1 cellular context compared by ENCODE assay signal in genomic region chr14:20757963-20758362, GRCh38.
TF ChIP-seq lines count a peak whose summit lies in the region.

No MANE protein-coding gene starts in this region.

TF ChIP-seq in H1, 55 proteins besides CTCF, POLR2A, EP300 and RAD21:
- no peak for TF ChIP-seq RNF2 (IDR thresholded peaks at IDR 0.05; ENCODE audit: borderline replicate concordance, low read depth, low read length, missing control alignments, poor library complexity, severe bottlenecking)
- no peak for TF ChIP-seq SUZ12 (IDR thresholded peaks at IDR 0.05; ENCODE audit: low read length)
- no peak for TF ChIP-seq SIX5 (IDR thresholded peaks at IDR 0.05; ENCODE audit: low read depth, low read length)
- TF ChIP-seq, protein P1, sequence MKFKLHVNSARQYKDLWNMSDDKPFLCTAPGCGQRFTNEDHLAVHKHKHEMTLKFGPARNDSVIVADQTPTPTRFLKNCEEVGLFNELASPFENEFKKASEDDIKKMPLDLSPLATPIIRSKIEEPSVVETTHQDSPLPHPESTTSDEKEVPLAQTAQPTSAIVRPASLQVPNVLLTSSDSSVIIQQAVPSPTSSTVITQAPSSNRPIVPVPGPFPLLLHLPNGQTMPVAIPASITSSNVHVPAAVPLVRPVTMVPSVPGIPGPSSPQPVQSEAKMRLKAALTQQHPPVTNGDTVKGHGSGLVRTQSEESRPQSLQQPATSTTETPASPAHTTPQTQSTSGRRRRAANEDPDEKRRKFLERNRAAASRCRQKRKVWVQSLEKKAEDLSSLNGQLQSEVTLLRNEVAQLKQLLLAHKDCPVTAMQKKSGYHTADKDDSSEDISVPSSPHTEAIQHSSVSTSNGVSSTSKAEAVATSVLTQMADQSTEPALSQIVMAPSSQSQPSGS (IDR thresholded peaks at IDR 0.05; ENCODE audit: low read length): no peak
- TF ChIP-seq SRF (IDR thresholded peaks at IDR 0.05; ENCODE audit: low read depth, low read length): no peak
- no peak for TF ChIP-seq ASH2L (IDR thresholded peaks at IDR 0.05; ENCODE audit: low read length)
- TF ChIP-seq SP4 (IDR thresholded peaks at IDR 0.05; ENCODE audit: low read length): no peak
- no peak for TF ChIP-seq TCF12 (IDR thresholded peaks at IDR 0.05; ENCODE audit: low read depth, low read length)
- no peak for TF ChIP-seq EGR1 (IDR thresholded peaks at IDR 0.05; ENCODE audit: borderline replicate concordance, low read depth, low read length)
- TF ChIP-seq HDAC2 (IDR thresholded peaks at IDR 0.05; ENCODE audit: borderline replicate concordance in 1 of 2, low read depth in 2 of 2, low read length in 2 of 2): no peak
- TF ChIP-seq JUN (IDR thresholded peaks at IDR 0.05; ENCODE audit: low read depth, low read length): no peak
- TF ChIP-seq, protein P2, sequence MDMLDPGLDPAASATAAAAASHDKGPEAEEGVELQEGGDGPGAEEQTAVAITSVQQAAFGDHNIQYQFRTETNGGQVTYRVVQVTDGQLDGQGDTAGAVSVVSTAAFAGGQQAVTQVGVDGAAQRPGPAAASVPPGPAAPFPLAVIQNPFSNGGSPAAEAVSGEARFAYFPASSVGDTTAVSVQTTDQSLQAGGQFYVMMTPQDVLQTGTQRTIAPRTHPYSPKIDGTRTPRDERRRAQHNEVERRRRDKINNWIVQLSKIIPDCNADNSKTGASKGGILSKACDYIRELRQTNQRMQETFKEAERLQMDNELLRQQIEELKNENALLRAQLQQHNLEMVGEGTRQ (IDR thresholded peaks at IDR 0.05; ENCODE audit: low read length): no peak
- TF ChIP-seq SP1 (IDR thresholded peaks at IDR 0.05; ENCODE audit: low read depth, low read length): no peak
- no peak for TF ChIP-seq CBX8 (IDR thresholded peaks at IDR 0.05; ENCODE audit: borderline replicate concordance, low read depth, low read length)
- TF ChIP-seq ZNF274 (IDR thresholded peaks at IDR 0.05; ENCODE audit: borderline replicate concordance, extremely low read depth, low read length): no peak
- TF ChIP-seq POU5F1 (IDR thresholded peaks at IDR 0.05; ENCODE audit: low read depth, low read length): no peak
